ENCODE assay signal across 1 cellular context in genomic region chr11:59142530-59143507, GRCh38.
TF ChIP-seq lines count a peak whose summit lies in the region.

TSS of gene FAM111A (plus strand) at chr11:59142856. CDS start at chr11:59148873, 6,017 bp downstream.

TF ChIP-seq in H1, 55 proteins besides CTCF, POLR2A, EP300 and RAD21 (continued from another document):
- TF ChIP-seq ATF2 (IDR thresholded peaks at IDR 0.05; ENCODE audit: low read length) = 0 out of 2 replicates have a peak, but pooled peaks have one; percentile 47
- TF ChIP-seq KDM4A (IDR thresholded peaks at IDR 0.05; ENCODE audit: low read depth, low read length, severe bottlenecking) = peak; percentile 93
- peak; percentile 81; the same call in 1 of the 2 replicates for TF ChIP-seq RFX5 (IDR thresholded peaks at IDR 0.05; ENCODE audit: borderline replicate concordance, low read depth, low read length)
- TF ChIP-seq PHF8 (conservative IDR thresholded peaks at IDR 0.05; ENCODE audit: low read depth, low read length) = peak; percentile 66; the same call in 1 of the 2 replicates
- TF ChIP-seq BACH1 (IDR thresholded peaks at IDR 0.05; ENCODE audit: low read length) = peak; percentile 69; the same call in 1 of the 2 replicates
- TF ChIP-seq RXRA (IDR thresholded peaks at IDR 0.05; ENCODE audit: insufficient read depth, low read depth, low read length) = no peak
- TF ChIP-seq SP2 (IDR thresholded peaks at IDR 0.05; ENCODE audit: low read length) = no peak
- TF ChIP-seq MAFK (IDR thresholded peaks at IDR 0.05; ENCODE audit: low read depth, low read length) = no peak
- TF ChIP-seq E2F6 (IDR thresholded peaks at IDR 0.05) = peak; percentile 86
- TF ChIP-seq GTF2F1 (IDR thresholded peaks at IDR 0.05; ENCODE audit: borderline replicate concordance, low read depth, low read length) = peak; percentile 23; the same call in 1 of the 2 replicates
- no peak for TF ChIP-seq CBX5 (IDR thresholded peaks at IDR 0.05; ENCODE audit: low read depth, low read length)
- TF ChIP-seq SIX5 (IDR thresholded peaks at IDR 0.05; ENCODE audit: low read depth, low read length) = no peak
- TF ChIP-seq SRF (IDR thresholded peaks at IDR 0.05; ENCODE audit: low read depth, low read length) = no peak
- TF ChIP-seq EGR1 (IDR thresholded peaks at IDR 0.05; ENCODE audit: borderline replicate concordance, low read depth, low read length) = no peak
- peak; percentile 86 for TF ChIP-seq MAX (IDR thresholded peaks at IDR 0.05)
- peak; percentile 58 to 77; a peak in 2 of 4 replicates for TF ChIP-seq HDAC2 (IDR thresholded peaks at IDR 0.05; ENCODE audit: borderline replicate concordance in 1 of 2, low read depth in 2 of 2, low read length in 2 of 2)
- no peak for TF ChIP-seq JUND (IDR thresholded peaks at IDR 0.05; ENCODE audit: low read length)
- TF ChIP-seq JUN (IDR thresholded peaks at IDR 0.05; ENCODE audit: low read depth, low read length) = no peak
- peak; percentile 62; the same call in 1 of the 2 replicates for TF ChIP-seq TEAD4 (IDR thresholded peaks at IDR 0.05; ENCODE audit: low read depth, low read length)
- peak; percentile 62; the same call in 1 of the 2 replicates for TF ChIP-seq TBP (IDR thresholded peaks at IDR 0.05; ENCODE audit: low read depth, low read length)
- TF ChIP-seq SP1 (IDR thresholded peaks at IDR 0.05; ENCODE audit: low read depth, low read length) = peak; percentile 73; the same call in 1 of the 2 replicates
- no peak for TF ChIP-seq SAP30 (IDR thresholded peaks at IDR 0.05; ENCODE audit: insufficient read depth, insufficient replicate concordance, low read length)
